8 cellular contexts compared by ENCODE assay signal in genomic region chr15:64093627-64094417, GRCh38. TPM values are rescaled to one million over a fixed set of nuclear protein-coding genes. Genes with fewer than 3 reads are reported as not detected.
DNase-seq lines count a peak whose midpoint lies in the region; ATAC-seq, FAIRE-seq and TF ChIP-seq lines count a peak whose summit lies in the region.

Gene CIAO2A (minus strand): TSS chr15:64093838. CDS start chr15:64093768, 70 bp downstream.

- DNase-seq in BE2C (peak; percentile 95), GM19239 (ENCODE audit: insufficient read length, low spot score) (peak; percentile 61), NCI-H524 treated with DMSO at 0.1 percent for 48 hours (lab: John Stamatoyannopoulos, UW) (peak; percentile 98), colonic mucosa (peak; percentile 98), kidney tubule cell (ENCODE audit: low spot score) (peak; percentile 100)
- peak; percentile 88 to 91 for DNase-seq in activated CD4-positive, alpha-beta T cell treated with anti-CD3 and anti-CD28 coated beads for 4 hours
- DNase-seq in stimulated activated CD4-positive, alpha-beta T cell treated with anti-CD3 and anti-CD28 coated beads, Interleukin-1b, Interleukin-23, amount 100 ng/mL, for 24 hours (ENCODE audit: low read depth in 4 of 4, low spot score in 1 of 4): peak; percentile 70 to 91 (median 80)

- H3K4me1 ChIP-seq in BE2C: peaks cover 8% of the 10 kb centered on the region
- peaks cover 22% of the 10 kb centered on the region for H3K4me1 ChIP-seq in colonic mucosa

- intact Hi-C loops in colonic mucosa (cut with DNase I): no loop called here

- H3K36me3 ChIP-seq in BE2C (peaks cover 3% of the 10 kb centered on the region), colonic mucosa (no peaks in the 10 kb centered on the region)

- peak within 1 kb of the TSS; percentile 79 for H3K27ac ChIP-seq in colonic mucosa

- TF ChIP-seq CTCF in BE2C (IDR thresholded peaks at IDR 0.05; ENCODE audit: low read depth, low read length): no peak
- no peak for TF ChIP-seq CTCF in colonic mucosa (IDR thresholded peaks at IDR 0.05)

- peak; percentile 50 for ATAC-seq in HG03457 (IDR thresholded peaks at IDR 0.05; ENCODE audit: unreplicated experiment)

- H3K9ac ChIP-seq in colonic mucosa (ENCODE audit: low read depth in 2 of 2, low read length in 2 of 2): peak within 1 kb of the TSS; percentile 75 to 90

- H3K4me3 ChIP-seq in BE2C (ENCODE audit: low read depth, low read length): peak within 1 kb of the TSS; percentile 95
- peak within 1 kb of the TSS; percentile 62 for H3K4me3 ChIP-seq in colonic mucosa

- FAIRE-seq in GM19239 (lab: Jason Lieb, UNC): peak; percentile 99

- H3K9me3 ChIP-seq in BE2C (no peaks in the 10 kb centered on the region), colonic mucosa (no peaks in the 10 kb centered on the region)

- no peaks in the 10 kb centered on the region for H3K27me3 ChIP-seq in BE2C
- no peaks in the 10 kb centered on the region for H3K27me3 ChIP-seq in colonic mucosa

RNA-seq across cellular contexts. Expression of gene CIAO2A, which starts in this region (rescaled TPM):
- 66.6 TPM for polyA plus RNA-seq in BE2C (2012; ENCODE audit: insufficient read depth, insufficient read length, low read depth)
- 10 to 100 TPM; 88.7 to 98.3 TPM for total RNA-seq in colonic mucosa

Comparison
In these comparisons a context has a peak if more than half of its experiments do, and no peak if none do; other contexts are left out.
1. Peak in every context shown above with its lines: DNase-seq, ATAC-seq, H3K4me3 ChIP-seq and H3K27ac ChIP-seq.